ENCODE assay signal across 1 cellular context in the genomic region with DNA sequence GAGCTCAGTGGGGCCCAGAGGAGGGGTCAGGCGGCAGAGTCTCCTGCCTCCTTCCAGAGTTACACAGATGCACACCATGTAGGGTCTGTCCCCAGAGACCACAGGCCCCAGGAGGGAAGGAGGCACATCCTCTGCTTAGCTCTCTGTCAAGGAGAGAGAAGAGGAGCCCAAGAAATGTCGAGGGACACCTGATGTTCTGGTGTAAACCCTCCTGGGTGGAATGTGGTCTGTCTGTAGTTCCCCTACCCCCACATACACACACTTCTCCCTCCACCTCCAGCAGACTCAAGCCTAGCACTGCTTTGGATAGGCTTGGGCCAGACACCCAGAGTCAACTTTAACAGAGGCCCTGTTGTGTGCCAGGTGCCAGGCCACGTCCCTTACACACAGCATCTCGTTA.
TF ChIP-seq lines count a peak whose summit lies in the region.

No MANE protein-coding gene starts in this region.

TF ChIP-seq in HepG2, 621 proteins besides CTCF, POLR2A, EP300 and RAD21:
- TF ChIP-seq ZNF775 (CRISPR knock-in tag; IDR thresholded peaks at IDR 0.05; ENCODE audit: borderline replicate concordance) (no peak), SATB2 (CRISPR knock-in tag; IDR thresholded peaks at IDR 0.05) (no peak), SNAPC2 (CRISPR knock-in tag; IDR thresholded peaks at IDR 0.05) (no peak), ZNF850 (CRISPR knock-in tag; conservative IDR thresholded peaks at IDR 0.05) (no peak), NFE2L2 (IDR thresholded peaks at IDR 0.05; ENCODE audit: low read length) (no peak), THAP11 (CRISPR knock-in tag; IDR thresholded peaks at IDR 0.05) (no peak), CBX5 (CRISPR knock-in tag; IDR thresholded peaks at IDR 0.05; ENCODE audit: borderline replicate concordance) (no peak), HMGA1 (CRISPR knock-in tag; conservative IDR thresholded peaks at IDR 0.05) (no peak), ARNTL (CRISPR knock-in tag; IDR thresholded peaks at IDR 0.05) (no peak), ZSCAN12 (CRISPR knock-in tag; IDR thresholded peaks at IDR 0.05) (no peak), DNMT3B (CRISPR knock-in tag; conservative IDR thresholded peaks at IDR 0.05) (no peak), NFE2L1 (CRISPR knock-in tag; IDR thresholded peaks at IDR 0.05; ENCODE audit: borderline replicate concordance) (no peak), ETV6 (CRISPR knock-in tag; conservative IDR thresholded peaks at IDR 0.05) (no peak), TBX2 (CRISPR knock-in tag; IDR thresholded peaks at IDR 0.05; ENCODE audit: borderline replicate concordance) (no peak), XBP1 (CRISPR knock-in tag; IDR thresholded peaks at IDR 0.05) (no peak), ZIK1 (CRISPR knock-in tag; IDR thresholded peaks at IDR 0.05; ENCODE audit: borderline replicate concordance, low read depth) (no peak)
- TF ChIP-seq, protein P1, sequence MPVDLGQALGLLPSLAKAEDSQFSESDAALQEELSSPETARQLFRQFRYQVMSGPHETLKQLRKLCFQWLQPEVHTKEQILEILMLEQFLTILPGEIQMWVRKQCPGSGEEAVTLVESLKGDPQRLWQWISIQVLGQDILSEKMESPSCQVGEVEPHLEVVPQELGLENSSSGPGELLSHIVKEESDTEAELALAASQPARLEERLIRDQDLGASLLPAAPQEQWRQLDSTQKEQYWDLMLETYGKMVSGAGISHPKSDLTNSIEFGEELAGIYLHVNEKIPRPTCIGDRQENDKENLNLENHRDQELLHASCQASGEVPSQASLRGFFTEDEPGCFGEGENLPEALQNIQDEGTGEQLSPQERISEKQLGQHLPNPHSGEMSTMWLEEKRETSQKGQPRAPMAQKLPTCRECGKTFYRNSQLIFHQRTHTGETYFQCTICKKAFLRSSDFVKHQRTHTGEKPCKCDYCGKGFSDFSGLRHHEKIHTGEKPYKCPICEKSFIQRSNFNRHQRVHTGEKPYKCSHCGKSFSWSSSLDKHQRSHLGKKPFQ (CRISPR knock-in tag; IDR thresholded peaks at IDR 0.05; ENCODE audit: insufficient replicate concordance): no peak
- TF ChIP-seq, protein P2, sequence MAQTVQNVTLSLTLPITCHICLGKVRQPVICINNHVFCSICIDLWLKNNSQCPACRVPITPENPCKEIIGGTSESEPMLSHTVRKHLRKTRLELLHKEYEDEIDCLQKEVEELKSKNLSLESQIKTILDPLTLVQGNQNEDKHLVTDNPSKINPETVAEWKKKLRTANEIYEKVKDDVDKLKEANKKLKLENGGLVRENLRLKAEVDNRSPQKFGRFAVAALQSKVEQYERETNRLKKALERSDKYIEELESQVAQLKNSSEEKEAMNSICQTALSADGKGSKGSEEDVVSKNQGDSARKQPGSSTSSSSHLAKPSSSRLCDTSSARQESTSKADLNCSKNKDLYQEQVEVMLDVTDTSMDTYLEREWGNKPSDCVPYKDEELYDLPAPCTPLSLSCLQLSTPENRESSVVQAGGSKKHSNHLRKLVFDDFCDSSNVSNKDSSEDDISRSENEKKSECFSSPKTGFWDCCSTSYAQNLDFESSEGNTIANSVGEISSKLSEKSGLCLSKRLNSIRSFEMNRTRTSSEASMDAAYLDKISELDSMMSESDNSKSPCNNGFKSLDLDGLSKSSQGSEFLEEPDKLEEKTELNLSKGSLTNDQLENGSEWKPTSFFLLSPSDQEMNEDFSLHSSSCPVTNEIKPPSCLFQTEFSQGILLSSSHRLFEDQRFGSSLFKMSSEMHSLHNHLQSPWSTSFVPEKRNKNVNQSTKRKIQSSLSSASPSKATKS (CRISPR knock-in tag; IDR thresholded peaks at IDR 0.05): no peak
- TF ChIP-seq, protein P3, sequence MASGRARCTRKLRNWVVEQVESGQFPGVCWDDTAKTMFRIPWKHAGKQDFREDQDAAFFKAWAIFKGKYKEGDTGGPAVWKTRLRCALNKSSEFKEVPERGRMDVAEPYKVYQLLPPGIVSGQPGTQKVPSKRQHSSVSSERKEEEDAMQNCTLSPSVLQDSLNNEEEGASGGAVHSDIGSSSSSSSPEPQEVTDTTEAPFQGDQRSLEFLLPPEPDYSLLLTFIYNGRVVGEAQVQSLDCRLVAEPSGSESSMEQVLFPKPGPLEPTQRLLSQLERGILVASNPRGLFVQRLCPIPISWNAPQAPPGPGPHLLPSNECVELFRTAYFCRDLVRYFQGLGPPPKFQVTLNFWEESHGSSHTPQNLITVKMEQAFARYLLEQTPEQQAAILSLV (CRISPR knock-in tag; IDR thresholded peaks at IDR 0.05; ENCODE audit: borderline replicate concordance): no peak
